ENCODE assay signal across 18 cellular contexts in the genomic region with DNA sequence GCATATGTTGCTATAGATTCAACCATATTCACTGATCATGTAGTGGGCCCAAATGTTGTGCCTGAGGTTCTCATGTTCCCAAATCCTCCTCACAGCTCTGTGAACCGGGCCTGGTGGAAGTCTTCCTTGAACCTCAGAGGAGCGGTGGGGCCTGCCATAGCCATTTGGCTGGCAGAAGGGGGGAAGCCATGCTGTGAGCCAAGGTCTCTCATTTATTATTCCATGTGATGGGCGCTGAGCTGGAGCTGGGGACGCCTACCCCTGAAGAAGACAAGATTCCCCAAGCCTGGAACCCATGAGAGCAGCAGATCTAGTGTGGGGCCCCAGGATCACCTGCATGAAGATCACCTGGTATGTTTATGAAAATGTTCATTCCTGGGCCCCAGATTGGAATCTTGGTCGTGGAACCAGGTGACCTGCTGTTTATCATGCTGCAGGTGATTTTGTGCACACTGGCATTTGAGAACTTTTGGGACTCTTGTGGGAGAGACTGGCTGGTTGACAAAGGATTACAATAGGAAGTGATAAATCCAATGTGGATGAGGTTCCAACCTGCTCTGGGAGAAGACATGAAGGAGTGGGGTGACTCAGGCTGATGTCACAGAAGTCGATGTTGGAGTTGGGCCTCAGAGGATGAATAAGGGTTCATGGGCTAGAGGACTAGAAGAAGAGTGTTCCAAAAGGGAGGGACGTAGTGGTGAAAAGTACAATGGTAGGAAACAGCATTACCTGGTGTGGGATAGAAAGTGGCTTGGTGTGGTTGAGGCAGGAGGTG.
DNase-seq lines count a peak whose midpoint lies in the region; ATAC-seq and TF ChIP-seq lines count a peak whose summit lies in the region.
"Had no signal": no experiment of that assay in that cellular context is flagged by ENCODE, and none has a peak within 500 bp of the region (broad histone marks: within the 10 kb centered on the region; RNA-seq: fewer than 3 reads in every experiment).

No MANE protein-coding gene starts in this region.

- no peak for TF ChIP-seq POLR2A in HCT116 (IDR thresholded peaks at IDR 0.05; ENCODE audit: borderline replicate concordance, extremely low read depth, insufficient read depth, insufficient read length)
- TF ChIP-seq POLR2A in erythroblast (IDR thresholded peaks at IDR 0.05; ENCODE audit: low read length): no peak

- RAD21 ChIA-PET in HCT116 (lab: Charles Lee; ENCODE audit: low non-redundant PET in 1 of 2, low total read pairs in 2 of 2, uncharacterized antibody in 2 of 2, unreplicated experiment in 2 of 2): no interaction called here

- TF ChIP-seq CTCF in AG04450 (IDR thresholded peaks at IDR 0.05; ENCODE audit: low read depth, low read length) (no peak), HCT116 (IDR thresholded peaks at IDR 0.05 in 2 of 3, conservative IDR thresholded peaks at IDR 0.05 in 1 of 3; ENCODE audit: borderline replicate concordance in 1 of 3, insufficient read depth in 1 of 3, low read depth in 2 of 3, low read length in 2 of 3) (no peak), fibroblast of pulmonary artery (IDR thresholded peaks at IDR 0.05; ENCODE audit: low read length, missing control alignments) (no peak)

- intact Hi-C loops in HCT116 (cut with micrococcal nuclease): no loop called here
- intact Hi-C loops in activated T-helper 2 cell treated with anti-CD3 and anti-CD28 coated beads, Interferon-gamma antibody, Interleukin-2, Interleukin-4, amounts not matched to agents 10 μg/mL and 5 μg/mL and 100 μg/mL, durations not matched to agents 14 hours and 24 hours and 36 hours (cut with micrococcal nuclease): no loop called here

- POLR2A ChIA-PET in AG04450 (lab: Yijun Ruan, JAX) (no interaction called here), HCT116 (lab: Charles Lee) (no interaction called here)

- H3K27me3 Mint-ChIP-seq in activated T-helper 2 cell treated with anti-CD3 and anti-CD28 coated beads, Interferon-gamma antibody, Interleukin-2, Interleukin-4, amounts not matched to agents 10 μg/mL and 5 μg/mL and 100 μg/mL, durations not matched to agents 14 hours and 24 hours and 36 hours (ENCODE audit: low read depth): peaks cover 32% of the 10 kb centered on the region

- no peaks in the 10 kb centered on the region for H3K9me2 ChIP-seq in HCT116 (ENCODE audit: insufficient read depth)

- CTCF ChIA-PET in AG04450 (lab: Charles Lee) (interaction anchor here (1.0 kb wide), 1 partner anchor 7 kb away, joined by 3 read pairs; no protein-coding TSS in a partner anchor), HCT116 (lab: Charles Lee) (no interaction called here)

- H3K4me2 ChIP-seq in HCT116 (ENCODE audit: low read length): peak overlapping the region; percentile 43

- H3K9me3 Mint-ChIP-seq in activated T-helper 2 cell treated with anti-CD3 and anti-CD28 coated beads, Interferon-gamma antibody, Interleukin-2, Interleukin-4, amounts not matched to agents 10 μg/mL and 5 μg/mL and 100 μg/mL, durations not matched to agents 14 hours and 24 hours and 36 hours: no peaks in the 10 kb centered on the region

- H3K4me3 Mint-ChIP-seq in activated T-helper 2 cell treated with anti-CD3 and anti-CD28 coated beads, Interferon-gamma antibody, Interleukin-2, Interleukin-4, amounts not matched to agents 10 μg/mL and 5 μg/mL and 100 μg/mL, durations not matched to agents 14 hours and 24 hours and 36 hours (ENCODE audit: low read depth): no peak overlapping the region
- H3K4me3 Mint-ChIP-seq: T-helper 1 cell treated with Interleukin-12 subunit alpha and Interleukin-12 subunit beta and Interleukin-4 antibody, amounts not matched to agents 30 μg/mL and 1 μg/mL, for 36 hours had no signal

- peak; percentile 64; the same call in 1 of the 2 replicates for ATAC-seq in HCT116

- H2AFZ ChIP-seq in HCT116 (ENCODE audit: low read depth, low read length, poor library complexity, severe bottlenecking): no peak overlapping the region
- H2AFZ ChIP-seq: parathyroid adenoma had no signal

- no peaks in the 10 kb centered on the region for H3K36me3 Mint-ChIP-seq in activated T-helper 2 cell treated with anti-CD3 and anti-CD28 coated beads, Interferon-gamma antibody, Interleukin-2, Interleukin-4, amounts not matched to agents 10 μg/mL and 5 μg/mL and 100 μg/mL, durations not matched to agents 14 hours and 24 hours and 36 hours (ENCODE audit: low read depth)

- no peak overlapping the region for H3K27ac Mint-ChIP-seq in activated T-helper 2 cell treated with anti-CD3 and anti-CD28 coated beads, Interferon-gamma antibody, Interleukin-2, Interleukin-4, amounts not matched to agents 10 μg/mL and 5 μg/mL and 100 μg/mL, durations not matched to agents 14 hours and 24 hours and 36 hours
- H3K27ac Mint-ChIP-seq: T-helper 1 cell treated with Interleukin-12 subunit alpha and Interleukin-12 subunit beta and Interleukin-4 antibody, amounts not matched to agents 30 μg/mL and 1 μg/mL, for 36 hours had no signal

- no peak overlapping the region for H3K4me3 ChIP-seq in AG04450 (ENCODE audit: low read depth, low read length)
- H3K4me3 ChIP-seq in HCT116 (replicated peaks in 1 of 2; ENCODE audit: low read depth in 1 of 2, low read length in 2 of 2): no peak overlapping the region; a peak in 1 of 4 replicates
- no peak overlapping the region for H3K4me3 ChIP-seq in fibroblast of pulmonary artery (replicated peaks; ENCODE audit: low read depth, low read length)
- H3K4me3 ChIP-seq: colonic mucosa, GM12878, spleen had no signal

- BruUV-seq in HCT116 (replicated peaks; lab: Mats Ljungman, UMichigan): no TSS peak

- H3K9ac ChIP-seq in HCT116 (ENCODE audit: low read length): no peak overlapping the region
- H3K9ac ChIP-seq: parathyroid adenoma had no signal

- H3K4me1 ChIP-seq in HCT116 (ENCODE audit: control insufficient read depth in 1 of 2, insufficient read depth in 2 of 2, low read length in 2 of 2): peaks cover 0 to 25% of the 10 kb centered on the region in 2 experiments; a peak in 2 of 4 replicates
- H3K4me1 ChIP-seq: colonic mucosa, parathyroid adenoma, spleen had no signal

- H3K27me3 ChIP-seq in AG04450 (ENCODE audit: control insufficient read depth, insufficient read depth, low read length): no peaks in the 10 kb centered on the region
- H3K27me3 ChIP-seq in HCT116 (ENCODE audit: insufficient read depth, low read length): no peaks in the 10 kb centered on the region
- H3K27me3 ChIP-seq: colonic mucosa had no signal

- H3K9me3 ChIP-seq in AG04450 (ENCODE audit: control insufficient read depth, insufficient read depth, low read length): peaks cover 11% of the 10 kb centered on the region; the same call in 1 of the 2 replicates
- no peaks in the 10 kb centered on the region for H3K9me3 ChIP-seq in HCT116 (ENCODE audit: control insufficient read depth in 1 of 2, insufficient read depth in 1 of 2, low read depth in 1 of 2, low read length in 2 of 2)
- H3K9me3 ChIP-seq: colonic mucosa, spleen had no signal

- peaks cover 7% of the 10 kb centered on the region for H3K4me1 Mint-ChIP-seq in activated T-helper 2 cell treated with anti-CD3 and anti-CD28 coated beads, Interferon-gamma antibody, Interleukin-2, Interleukin-4, amounts not matched to agents 10 μg/mL and 5 μg/mL and 100 μg/mL, durations not matched to agents 14 hours and 24 hours and 36 hours (ENCODE audit: low read depth)

- H3K36me3 ChIP-seq in HCT116 (ENCODE audit: control insufficient read depth in 1 of 2, insufficient read depth in 2 of 2, low read length in 2 of 2): no peaks in the 10 kb centered on the region
- H3K36me3 ChIP-seq: colonic mucosa, spleen had no signal

- no peaks in the 10 kb centered on the region for H4K20me1 ChIP-seq in HCT116 (ENCODE audit: insufficient read depth)

- DNase-seq in AG04450 (ENCODE audit: low read depth, low spot score) (no peak), HCT116 (ENCODE audit: low read depth, low spot score) (no peak), amniotic epithelial cell (ENCODE audit: low read depth) (peak; percentile 59), fibroblast of pulmonary artery (ENCODE audit: low read depth) (peak; percentile 70), erythroblast (lab: John Stamatoyannopoulos, UW) (no peak), DMS153 (lab: John Stamatoyannopoulos, UW) (no peak)
- no peak for DNase-seq in stimulated activated naive CD4-positive, alpha-beta T cell treated with Interleukin-2 at 50 U/mL for 16 hours (lab: John Stamatoyannopoulos, UW)
- no peak for DNase-seq in activated T-helper 2 cell treated with anti-CD3 and anti-CD28 coated beads, Interferon-gamma antibody, Interleukin-2, Interleukin-4, amounts not matched to agents 10 μg/mL and 5 μg/mL and 100 μg/mL, durations not matched to agents 14 hours and 24 hours and 36 hours (ENCODE audit: low spot score)
- DNase-seq: activated CD4-positive, alpha-beta T cell treated with anti-CD3 and anti-CD28 coated beads for 4 hours; activated T-cell treated with anti-CD3 and anti-CD28 coated beads, Interleukin-2, amount 50 U/mL, for 1 hour; AML-193; colonic mucosa; NCI-H1417 treated with DMSO at 0.1 percent for 48 hours; NCI-H446 had no signal

- peak overlapping the region; percentile 21 for H3K27ac ChIP-seq in AG04450 (ENCODE audit: low read depth, low read length)
- H3K27ac ChIP-seq in HCT116 (ENCODE audit: low read depth, low read length): no peak overlapping the region
- H3K27ac ChIP-seq: colonic mucosa, parathyroid adenoma, spleen had no signal

- no peak for TF ChIP-seq RAD21 in HCT116 (IDR thresholded peaks at IDR 0.05; ENCODE audit: low read depth)

- no peaks in the 10 kb centered on the region for H3K79me2 ChIP-seq in HCT116 (ENCODE audit: insufficient read depth, low read length)
- H3K79me2 ChIP-seq: parathyroid adenoma had no signal

TF ChIP-seq in HCT116, 20 proteins besides CTCF, POLR2A, EP300 and RAD21:
- no peak for TF ChIP-seq EZH2 (IDR thresholded peaks at IDR 0.05)
- no peak for TF ChIP-seq FOSL1 (IDR thresholded peaks at IDR 0.05; ENCODE audit: low read depth)
- no peak for TF ChIP-seq JUND (IDR thresholded peaks at IDR 0.05)
- TF ChIP-seq TCF7L2 (IDR thresholded peaks at IDR 0.05; ENCODE audit: borderline replicate concordance, extremely low read depth, insufficient read depth, insufficient read length): no peak
- no peak for TF ChIP-seq SP1 (IDR thresholded peaks at IDR 0.05; ENCODE audit: low read depth)

Comparison
In these comparisons a context has a peak if more than half of its experiments do, and no peak if none do; other contexts are left out.
1. DNase-seq: peak in amniotic epithelial cell (single experiment) and fibroblast of pulmonary artery (single experiment); none in AG04450 (single experiment), HCT116 (single experiment), stimulated activated naive CD4-positive, alpha-beta T cell treated with Interleukin-2 at 50 U/mL for 16 hours (single experiment), erythroblast (0 of 2), DMS153 (single experiment) and activated T-helper 2 cell treated with anti-CD3 and anti-CD28 coated beads, Interferon-gamma antibody, Interleukin-2, Interleukin-4, amounts not matched to agents 10 μg/mL and 5 μg/mL and 100 μg/mL, durations not matched to agents 14 hours and 24 hours and 36 hours (single experiment).